ENCODE assay signal across 1 cellular context in the genomic region with DNA sequence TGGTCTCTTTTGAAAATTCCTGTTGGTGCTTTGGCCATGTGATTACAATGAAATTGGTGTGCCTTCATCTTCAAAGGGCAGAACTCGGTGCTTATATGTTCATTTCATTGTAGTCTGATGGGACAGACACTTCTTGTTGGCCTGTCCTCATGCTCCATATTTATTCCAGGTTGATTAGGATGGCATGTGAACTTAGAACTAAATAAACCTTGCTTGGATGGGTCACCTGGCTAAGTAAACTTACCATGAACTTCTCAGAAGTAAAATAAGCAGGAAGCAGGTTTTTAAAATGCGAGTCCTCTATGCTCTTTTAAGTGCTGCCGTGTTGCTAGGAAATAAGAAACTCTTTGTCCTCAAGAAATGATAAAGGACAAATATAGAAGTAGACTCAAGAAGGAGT.
TF ChIP-seq lines count a peak whose summit lies in the region.

No MANE protein-coding gene starts in this region.

TF ChIP-seq in liver, 16 proteins besides CTCF, POLR2A, EP300 and RAD21 (continued from another document):
- TF ChIP-seq, protein P1, sequence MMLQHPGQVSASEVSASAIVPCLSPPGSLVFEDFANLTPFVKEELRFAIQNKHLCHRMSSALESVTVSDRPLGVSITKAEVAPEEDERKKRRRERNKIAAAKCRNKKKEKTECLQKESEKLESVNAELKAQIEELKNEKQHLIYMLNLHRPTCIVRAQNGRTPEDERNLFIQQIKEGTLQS (IDR thresholded peaks at IDR 0.05), result no peak
- TF ChIP-seq RXRA (IDR thresholded peaks at IDR 0.05) (peak in 1 of 2 donors; percentile 37), GABPA (IDR thresholded peaks at IDR 0.05 in 1 of 2, conservative IDR thresholded peaks at IDR 0.05 in 1 of 2) (no peak), FOXA1 (IDR thresholded peaks at IDR 0.05) (no peak), HNF4G (IDR thresholded peaks at IDR 0.05) (no peak), REST (IDR thresholded peaks at IDR 0.05) (no peak), YY1 (IDR thresholded peaks at IDR 0.05) (peak; percentile 12), HNF4A (conservative IDR thresholded peaks at IDR 0.05) (peak in 1 of 2 donors; percentile 41), NR2F2 (IDR thresholded peaks at IDR 0.05) (no peak), JUND (IDR thresholded peaks at IDR 0.05) (no peak)
